In the genomic region with DNA sequence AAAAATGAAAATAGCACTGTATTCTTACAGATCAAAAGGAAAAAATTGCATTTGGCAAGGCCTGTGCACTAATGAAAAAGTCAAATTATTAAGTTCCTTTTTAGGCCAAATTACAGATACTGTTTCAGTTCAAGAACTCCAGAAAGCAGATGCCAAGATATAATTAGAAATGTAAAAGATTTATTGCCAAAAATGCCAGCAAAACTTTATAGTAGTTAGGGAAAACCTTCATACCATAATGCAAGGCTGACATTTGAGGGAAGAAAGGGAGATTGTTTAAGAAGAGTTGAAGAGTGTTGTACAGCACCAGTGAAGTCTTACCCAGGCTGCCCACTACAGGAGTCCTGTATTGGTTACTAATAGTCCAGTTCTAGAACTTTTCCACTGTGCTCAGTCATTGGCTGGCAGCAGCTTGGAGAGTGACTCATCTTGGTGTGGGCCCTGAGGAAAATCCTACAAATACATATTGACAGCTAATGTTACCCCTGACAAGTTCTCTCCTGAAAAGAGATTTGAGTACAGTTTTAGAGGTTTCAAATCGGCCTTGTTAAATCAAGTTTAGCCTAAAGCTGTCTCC, we compare ENCODE assay signal across 18 cellular contexts.
A peak's percentile ranks its signal among the peaks of the same experiment; 100 is the strongest.
DNase-seq lines count a peak whose midpoint lies in the region; ATAC-seq and TF ChIP-seq lines count a peak whose summit lies in the region.
"Had no signal": no experiment of that assay in that cellular context is flagged by ENCODE, and none has a peak within 500 bp of the region (broad histone marks: within the 10 kb centered on the region; RNA-seq: fewer than 3 reads in every experiment).

No MANE protein-coding gene starts in this region.

- intact Hi-C loops in mammary epithelial cell (cut with micrococcal nuclease): loop anchor here (10.0 kb wide), 1 partner anchor 396 kb away; no protein-coding TSS in a partner anchor

- no peak for TF ChIP-seq EP300 in suprapubic skin (IDR thresholded peaks at IDR 0.05)

- H3K79me2 ChIP-seq in mammary epithelial cell (ENCODE audit: insufficient read depth, low read length): no peaks in the 10 kb centered on the region

- no peak for TF ChIP-seq CTCF in mammary epithelial cell (conservative IDR thresholded peaks at IDR 0.05 in 1 of 2, IDR thresholded peaks at IDR 0.05 in 1 of 2; ENCODE audit: extremely low read depth in 1 of 2, insufficient read depth in 1 of 2, low read depth in 1 of 2, low read length in 2 of 2)
- TF ChIP-seq CTCF in foreskin keratinocyte (conservative IDR thresholded peaks at IDR 0.05): no peak
- TF ChIP-seq CTCF in suprapubic skin (IDR thresholded peaks at IDR 0.05): no peak
- no peak for TF ChIP-seq CTCF in glutamatergic neuron (IDR thresholded peaks at IDR 0.05; ENCODE audit: partially characterized antibody, unreplicated experiment)

- WGBS in mammary epithelial cell (ENCODE audit: low coverage, missing lambda C conversion rate): 0% methylated on average over 1 of the region's 1 CpG
- WGBS in suprapubic skin: 28% methylated on average over 1 of the region's 1 CpG

- in situ Hi-C loops in mammary epithelial cell (cut with MboI; ENCODE audit: low sequenced_read_pairs in 2 of 2): no loop called here

- H3K9me3 Mint-ChIP-seq in glutamatergic neuron (ENCODE audit: unreplicated experiment): no peaks in the 10 kb centered on the region

- TF ChIP-seq POLR2A in suprapubic skin (IDR thresholded peaks at IDR 0.05): no peak

- no peak overlapping the region for H3K9ac ChIP-seq in mammary epithelial cell (ENCODE audit: insufficient read depth, low read length)

- ATAC-seq in foreskin keratinocyte: peak; percentile 84
- no peak for ATAC-seq in GM21367 (IDR thresholded peaks at IDR 0.05; ENCODE audit: unreplicated experiment)
- ATAC-seq: stimulated activated memory B cell treated with anti-CD40 and anti-IgM and Interleukin-4, amounts not matched to agents 10 μg/mL and 1 μg/mL and 100 μg/mL, for 72 hours had no signal

- BruUV-seq in mammary epithelial cell (replicated peaks; lab: Mats Ljungman, UMichigan): TSS peak; percentile 92

- H3K9me3 ChIP-seq in mammary epithelial cell (replicated peaks; ENCODE audit: insufficient read depth, low read length): peaks cover 29% of the 10 kb centered on the region
- no peaks in the 10 kb centered on the region for H3K9me3 ChIP-seq in suprapubic skin
- H3K9me3 ChIP-seq in SJCRH30 (replicated peaks): no peaks in the 10 kb centered on the region

- no peaks in the 10 kb centered on the region for H3K36me3 ChIP-seq in mammary epithelial cell (ENCODE audit: insufficient read depth, low read length)
- no peaks in the 10 kb centered on the region for H3K36me3 ChIP-seq in suprapubic skin
- H3K36me3 ChIP-seq in SJCRH30: no peaks in the 10 kb centered on the region
- H3K36me3 ChIP-seq: sigmoid colon had no signal

- H3K27me3 ChIP-seq in mammary epithelial cell (ENCODE audit: insufficient read depth, low read length): no peaks in the 10 kb centered on the region
- no peaks in the 10 kb centered on the region for H3K27me3 ChIP-seq in foreskin keratinocyte
- H3K27me3 ChIP-seq in suprapubic skin: no peaks in the 10 kb centered on the region
- no peaks in the 10 kb centered on the region for H3K27me3 ChIP-seq in SJCRH30
- H3K27me3 ChIP-seq: sigmoid colon had no signal

- no peaks in the 10 kb centered on the region for H4K20me1 ChIP-seq in mammary epithelial cell (ENCODE audit: insufficient read depth, low read length)

- dilution Hi-C loops in mammary epithelial cell (cut with HindIII; ENCODE audit: low sequenced_read_pairs): no loop called here

- CTCF ChIA-PET in mammary epithelial cell (lab: Charles Lee; ENCODE audit: low non-redundant PET): no interaction called here

- peaks cover 5% of the 10 kb centered on the region for H3K36me3 Mint-ChIP-seq in glutamatergic neuron (ENCODE audit: unreplicated experiment)
- H3K36me3 Mint-ChIP-seq: CD14-positive monocyte; stimulated activated memory B cell treated with anti-CD40 and anti-IgM and Interleukin-4, amounts not matched to agents 10 μg/mL and 1 μg/mL and 100 μg/mL, for 72 hours had no signal

- H2AFZ ChIP-seq in mammary epithelial cell (ENCODE audit: low read depth, low read length): peak overlapping the region; percentile 64

- peak overlapping the region; percentile 58 for H3K4me2 ChIP-seq in mammary epithelial cell (ENCODE audit: insufficient read depth, low read depth, low read length)

- H3K4me3 ChIP-seq in mammary epithelial cell (replicated peaks in 1 of 3; ENCODE audit: insufficient read depth in 1 of 3, low read depth in 2 of 3, low read length in 3 of 3) (no peak overlapping the region), suprapubic skin (no peak overlapping the region), SJCRH30 (no peak overlapping the region)
- H3K4me3 ChIP-seq: sigmoid colon had no signal

- H3K27ac Mint-ChIP-seq in glutamatergic neuron (ENCODE audit: unreplicated experiment): no peak overlapping the region
- H3K27ac Mint-ChIP-seq: stimulated activated memory B cell treated with anti-CD40 and anti-IgM and Interleukin-4, amounts not matched to agents 10 μg/mL and 1 μg/mL and 100 μg/mL, for 72 hours had no signal

- peak overlapping the region; percentile 84 for H3K27ac ChIP-seq in mammary epithelial cell (ENCODE audit: insufficient read depth, low read depth, low read length)
- peak overlapping the region; percentile 34 for H3K27ac ChIP-seq in foreskin keratinocyte
- H3K27ac ChIP-seq in suprapubic skin: peak overlapping the region; percentile 14
- no peak overlapping the region for H3K27ac ChIP-seq in SJCRH30
- H3K27ac ChIP-seq: sigmoid colon had no signal

- DNase-seq in M059J (ENCODE audit: low read depth) (peak; percentile 81), mammary epithelial cell (peak; percentile 85), foreskin keratinocyte (peak in 1 of 2 donors; percentile 62), suprapubic skin (ENCODE audit: low spot score in 2 of 2) (no peak), glutamatergic neuron (no peak), DMS 273 treated with DMSO at 0.1 percent for 48 hours (lab: John Stamatoyannopoulos, UW) (no peak), SJCRH30 (no peak)
- DNase-seq: activated CD4-positive, alpha-beta T cell treated with anti-CD3 and anti-CD28 coated beads, Interleukin-2, amount 50 U/mL, for 1 hour; effector CD8-positive, alpha-beta T cell; EL; hippocampal formation; NCI-H1417; NCI-H524; sigmoid colon had no signal

- peaks cover 3% of the 10 kb centered on the region for H3K27me3 Mint-ChIP-seq in glutamatergic neuron (ENCODE audit: unreplicated experiment)
- H3K27me3 Mint-ChIP-seq: stimulated activated memory B cell treated with anti-CD40 and anti-IgM and Interleukin-4, amounts not matched to agents 10 μg/mL and 1 μg/mL and 100 μg/mL, for 72 hours had no signal

- H3K4me1 Mint-ChIP-seq in glutamatergic neuron (ENCODE audit: low read depth, unreplicated experiment): no peaks in the 10 kb centered on the region
- H3K4me1 Mint-ChIP-seq: CD14-positive monocyte; nephron; stimulated activated memory B cell treated with anti-CD40 and anti-IgM and Interleukin-4, amounts not matched to agents 10 μg/mL and 1 μg/mL and 100 μg/mL, for 72 hours had no signal

- H3K4me1 ChIP-seq in mammary epithelial cell (ENCODE audit: insufficient read depth, low read length) (peaks cover 28% of the 10 kb centered on the region), foreskin keratinocyte (peaks cover 22% of the 10 kb centered on the region), suprapubic skin (peaks cover 16% of the 10 kb centered on the region), SJCRH30 (no peaks in the 10 kb centered on the region)

- no peak overlapping the region for H3K4me3 Mint-ChIP-seq in glutamatergic neuron (ENCODE audit: unreplicated experiment)
- H3K4me3 Mint-ChIP-seq: CD14-positive monocyte; nephron; stimulated activated memory B cell treated with anti-CD40 and anti-IgM and Interleukin-4, amounts not matched to agents 10 μg/mL and 1 μg/mL and 100 μg/mL, for 72 hours had no signal

Comparison
In these comparisons a context has a peak if more than half of its experiments do, and no peak if none do; other contexts are left out.
1. DNase-seq: peak in M059J (single experiment) and mammary epithelial cell (single experiment); none in suprapubic skin (0 of 2), glutamatergic neuron (single experiment), DMS 273 treated with DMSO at 0.1 percent for 48 hours (single experiment) and SJCRH30 (0 of 2).